In the genomic region with DNA sequence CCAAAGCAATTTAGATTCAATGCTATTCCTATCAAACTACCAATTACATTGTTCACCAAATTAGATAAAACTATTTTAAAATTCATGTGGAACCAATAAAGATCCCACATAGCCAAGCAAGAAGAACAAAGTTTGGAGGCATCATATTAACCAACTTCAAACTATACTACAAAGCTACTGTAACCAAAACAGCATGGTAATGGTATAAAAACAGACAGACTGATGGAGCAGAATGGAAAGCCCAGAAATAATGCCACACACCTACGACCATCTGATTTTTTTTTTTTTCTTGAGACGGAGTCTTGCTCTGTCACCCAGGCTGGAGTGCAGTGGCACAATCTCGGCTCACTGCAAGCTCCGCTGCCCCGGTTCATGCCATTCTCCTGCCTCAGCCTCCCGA, we compare ENCODE assay signal across 31 cellular contexts.
"Had no signal": no experiment of that assay in that cellular context is flagged by ENCODE, and none has a peak within 500 bp of the region (broad histone marks: within the 10 kb centered on the region; RNA-seq: fewer than 3 reads in every experiment).

No MANE protein-coding gene starts in this region.

- H3K4me3 Mint-ChIP-seq: immature natural killer cell; naive thymus-derived CD8-positive, alpha-beta T cell; nephron; stimulated activated naive B cell treated with anti-CD40 and anti-IgM and Interleukin-4, amounts not matched to agents 10 μg/mL and 1 μg/mL and 100 μg/mL, for 72 hours; type B pancreatic cell had no signal

- H3K27me3 Mint-ChIP-seq: naive thymus-derived CD8-positive, alpha-beta T cell; stimulated activated naive B cell treated with anti-CD40 and anti-IgM and Interleukin-4, amounts not matched to agents 10 μg/mL and 1 μg/mL and 100 μg/mL, for 72 hours; type B pancreatic cell had no signal

- H3K4me3 ChIP-seq: left lung, lower lobe of right lung, pancreas, prostate gland, skin epidermis, stomach, testis, thyroid gland, uterus had no signal

- H3K36me3 ChIP-seq: lower lobe of right lung, prostate gland, thyroid gland, uterus had no signal

- ATAC-seq: left colon; left lung; lower lobe of right lung; naive thymus-derived CD8-positive, alpha-beta T cell; pancreas; right cardiac atrium; sciatic nerve; stimulated activated naive B cell treated with anti-CD40 and anti-IgM and Interleukin-4, amounts not matched to agents 10 μg/mL and 1 μg/mL and 100 μg/mL, for 72 hours; stimulated activated naive CD8-positive, alpha-beta T cell treated with anti-CD3 and anti-CD28 coated beads, Interleukin-15, Interleukin-2, amounts not matched to agents 100 U/mL and 50 U/mL, for 24 hours had no signal

- H3K27ac ChIP-seq: left lung, lower lobe of right lung, pancreas, prostate gland, skin epidermis, stomach, testis, thyroid gland, uterus had no signal

- H3K4me1 Mint-ChIP-seq: nephron, neural crest cell had no signal

- H3K27ac Mint-ChIP-seq: immature natural killer cell; nephron; stimulated activated naive B cell treated with anti-CD40 and anti-IgM and Interleukin-4, amounts not matched to agents 10 μg/mL and 1 μg/mL and 100 μg/mL, for 72 hours; type B pancreatic cell had no signal

- H3K27me3 ChIP-seq: left lung, pancreas, stomach, testis, thyroid gland, uterus had no signal

- FAIRE-seq: islet of Langerhans, kidney, pancreas had no signal

- H3K4me1 ChIP-seq: left lung, lower lobe of right lung, pancreas, prostate gland, stomach, testis, thyroid gland, uterus had no signal

- H3K9me3 ChIP-seq: pancreas, prostate gland, testis, thyroid gland had no signal

- DNase-seq: hypothalamus; immature natural killer cell; kidney; left colon; left lung; lower lobe of right lung; mammary epithelial cell; mesenchymal stem cell; naive thymus-derived CD8-positive, alpha-beta T cell; nucleus accumbens; pancreas; posterior cingulate gyrus; retina; right cardiac atrium; stimulated activated CD4-positive, alpha-beta T cell treated with anti-CD3 and anti-CD28 coated beads, Interleukin-12 subunit alpha, Interleukin-12 subunit beta, amount 100 ng/mL, for 4 hours; stimulated activated CD4-positive, alpha-beta T cell treated with anti-CD3 and anti-CD28 coated beads, Interleukin-15, amount 100 ng/mL, for 24 hours; stimulated activated CD4-positive, alpha-beta T cell treated with anti-CD3 and anti-CD28 coated beads, Interleukin-2, amount 100 ng/mL, for 24 hours; stimulated activated CD4-positive, alpha-beta T cell treated with anti-CD3 and anti-CD28 coated beads, Interleukin-4, amount 100 ng/mL, for 1 hour; stimulated activated naive B cell treated with anti-CD40 and anti-IgM and Interleukin-4, amounts not matched to agents 10 μg/mL and 1 μg/mL and 100 μg/mL, for 72 hours; stimulated activated naive CD8-positive, alpha-beta T cell treated with anti-CD3 and anti-CD28 coated beads, Interleukin-15, Interleukin-2, amounts not matched to agents 100 U/mL and 50 U/mL, for 24 hours; stomach; testis; thyroid gland; uterus had no signal
